1 cellular context compared by ENCODE assay signal in genomic region chr17:75861927-75862317, GRCh38.
TF ChIP-seq lines count a peak whose summit lies in the region.

No MANE protein-coding gene starts in this region.

TF ChIP-seq in HepG2, 621 proteins besides CTCF, POLR2A, EP300 and RAD21 (continued from another document):
- TF ChIP-seq MAX (IDR thresholded peaks at IDR 0.05) (0 out of 2 replicates have a peak, but pooled peaks have one; percentile 9), REST (IDR thresholded peaks at IDR 0.05; ENCODE audit: borderline replicate concordance in 1 of 2, low read depth in 1 of 2, low read length in 2 of 2) (no peak), FOXA1 (IDR thresholded peaks at IDR 0.05) (no peak), FOXA1 (CRISPR knock-in tag; IDR thresholded peaks at IDR 0.05) (peak; percentile 73), ZNF430 (CRISPR knock-in tag; IDR thresholded peaks at IDR 0.05) (no peak), ZNF883 (CRISPR knock-in tag; IDR thresholded peaks at IDR 0.05; ENCODE audit: not compliant biosample characterization) (peak; percentile 7), EZH2 (conservative IDR thresholded peaks at IDR 0.05; ENCODE audit: low read depth, low read length) (no peak), THRA (CRISPR knock-in tag; IDR thresholded peaks at IDR 0.05; ENCODE audit: borderline replicate concordance) (no peak), MZF1 (CRISPR knock-in tag; IDR thresholded peaks at IDR 0.05; ENCODE audit: borderline replicate concordance) (no peak), NCOA1 (CRISPR knock-in tag; IDR thresholded peaks at IDR 0.05) (no peak), CEBPB (IDR thresholded peaks at IDR 0.05; ENCODE audit: borderline replicate concordance, low read depth, low read length) (peak; percentile 77; the same call in 1 of the 2 replicates), ZNF446 (CRISPR knock-in tag; IDR thresholded peaks at IDR 0.05) (no peak), RFXANK (CRISPR knock-in tag; IDR thresholded peaks at IDR 0.05) (no peak)
